Comparison of ENCODE assay signal across 29 cellular contexts in the genomic region with DNA sequence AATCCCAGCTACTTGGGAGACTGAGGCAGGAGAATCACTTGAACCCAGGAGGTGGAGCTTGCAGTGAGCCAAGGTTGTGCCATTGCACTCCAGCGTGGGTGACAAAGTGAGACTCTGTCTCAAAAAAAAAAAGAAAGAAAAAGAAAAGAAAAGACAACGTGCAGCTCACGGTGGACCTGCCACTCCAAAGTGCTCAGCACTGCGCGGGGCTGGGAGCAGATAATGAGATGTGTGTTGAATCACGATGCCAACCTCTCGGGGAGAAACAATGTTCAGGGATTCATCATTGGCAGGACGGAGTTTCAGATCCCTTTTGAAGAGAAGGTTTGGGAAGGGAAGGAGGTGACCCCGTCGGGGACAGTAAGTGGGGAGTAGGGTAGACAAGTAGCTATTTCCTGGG. TPM values are rescaled to one million over a fixed set of nuclear protein-coding genes. Genes with fewer than 3 reads are reported as not detected.
"Had no signal": no experiment of that assay in that cellular context is flagged by ENCODE, and none has a peak within 500 bp of the region (broad histone marks: within the 10 kb centered on the region; RNA-seq: fewer than 3 reads in every experiment).

No MANE protein-coding gene starts in this region.

- H3K4me1 Mint-ChIP-seq: memory B cell, natural killer cell had no signal

- H3K36me3 ChIP-seq: colonic mucosa, esophagus muscularis mucosa, neutrophil, pancreas, right lobe of liver, vagina had no signal

- H3K4me3 Mint-ChIP-seq: dendritic cell treated with granulocyte-macrophage colony-stimulating factor and Interleukin-4, amounts not matched to agents 40 ng/mL and 50 ng/mL, for 4 days; memory B cell; natural killer cell had no signal

- DNase-seq: effector CD8-positive, alpha-beta T cell; natural killer cell; pancreas; stimulated activated CD4-positive, alpha-beta T cell treated with anti-CD3 and anti-CD28 coated beads, Interleukin-12 subunit alpha, Interleukin-12 subunit beta, amount 100 ng/mL, for 4 hours; stimulated activated CD4-positive, alpha-beta T cell treated with anti-CD3 and anti-CD28 coated beads, Interleukin-1b, Interleukin-23, amount 100 ng/mL, for 48 hours; stimulated activated CD4-positive, alpha-beta T cell treated with anti-CD3 and anti-CD28 coated beads, Interleukin-4, amount 100 ng/mL, for 1 hour; stimulated activated CD8-positive, alpha-beta memory T cell treated with anti-CD3 and anti-CD28 coated beads, Interleukin-4, amount 100 ng/mL, for 48 hours; stimulated activated naive CD4-positive, alpha-beta T cell; substantia nigra; testis; tibial artery had no signal

- H3K36me3 Mint-ChIP-seq: natural killer cell had no signal

- H3K4me2 ChIP-seq: smooth muscle cell had no signal

- H3K27ac ChIP-seq: esophagus muscularis mucosa, neutrophil, pancreas, right lobe of liver, testis, tibial artery, vagina had no signal

- ATAC-seq: left lobe of liver, natural killer cell, right lobe of liver had no signal

- H3K4me1 ChIP-seq: colonic mucosa, pancreas, right lobe of liver, testis, vagina had no signal

- H3K27me3 ChIP-seq: colonic mucosa, right lobe of liver, testis, tibial artery, vagina had no signal

- H3K9me3 ChIP-seq: colonic mucosa, neutrophil, pancreas, right lobe of liver, testis had no signal

- H3K4me3 ChIP-seq: colonic mucosa, esophagus muscularis mucosa, lung, pancreas, right lobe of liver, smooth muscle cell, testis, tibial artery, vagina had no signal

- H3K27ac Mint-ChIP-seq: dendritic cell treated with granulocyte-macrophage colony-stimulating factor and Interleukin-4, amounts not matched to agents 40 ng/mL and 50 ng/mL, for 4 days; endodermal cell; memory B cell; natural killer cell; progenitor cell of endocrine pancreas had no signal

RNA-seq across cellular contexts. Expression of a gene that starts 19.2 kb away (rescaled TPM):
- total RNA-seq: endothelial cell of umbilical vein, epithelial cell of proximal tubule, glomerular endothelial cell, natural killer cell had no signal
- polyA plus RNA-seq: endothelial cell of umbilical vein, keratinocyte, neural cell had no signal

RNA-seq across cellular contexts. Expression of a gene that starts 54.4 kb away (rescaled TPM):
- total RNA-seq: endothelial cell of umbilical vein, glomerular endothelial cell, mononuclear cell, natural killer cell had no signal
- polyA plus RNA-seq: endothelial cell of umbilical vein, neural cell had no signal
